Comparison of ENCODE assay signal across 9 cellular contexts in the genomic region with DNA sequence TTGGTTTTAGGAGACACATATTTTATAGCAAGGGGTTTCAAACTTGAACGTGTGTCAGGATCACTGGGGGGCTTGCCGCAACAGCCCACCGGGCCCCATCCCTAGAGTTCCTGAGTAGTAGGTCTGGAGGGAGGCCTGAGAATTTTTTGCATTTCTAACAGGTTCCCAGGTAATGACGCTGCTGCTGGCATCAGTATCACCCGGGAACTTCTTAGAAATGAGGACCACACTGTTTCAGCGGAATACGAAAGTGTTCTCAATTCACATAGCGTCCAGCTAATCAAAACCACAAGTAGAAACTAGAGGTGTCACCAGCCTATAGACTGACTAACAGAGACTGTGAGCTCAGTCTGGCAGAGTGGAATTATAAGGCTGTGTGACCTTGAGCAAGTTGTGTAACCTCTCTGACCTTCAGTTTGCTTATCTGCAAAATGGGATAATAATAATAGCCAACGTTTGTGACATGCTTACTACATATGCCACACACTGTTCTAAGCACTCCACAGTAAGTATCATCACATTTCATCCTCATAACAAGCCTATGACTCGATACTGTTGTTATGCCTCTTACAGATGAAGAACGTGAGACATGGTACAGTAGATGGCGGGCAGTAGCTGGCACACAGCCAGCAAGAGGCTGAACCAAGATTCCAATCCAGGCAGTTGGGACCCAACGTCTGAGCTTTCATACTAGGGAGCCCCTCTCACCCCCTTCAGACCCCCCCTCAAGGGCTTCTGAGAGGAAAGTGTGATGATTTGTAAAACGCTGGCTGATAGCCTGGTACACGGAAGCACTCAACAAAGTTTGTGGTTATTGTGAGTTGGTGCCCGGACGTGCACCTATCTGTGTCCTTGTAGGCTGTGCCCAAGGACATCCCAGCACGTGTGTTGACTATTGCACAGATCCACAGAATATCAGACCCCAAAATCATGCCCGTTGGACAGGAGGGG. TPM values are rescaled to one million over a fixed set of nuclear protein-coding genes. Genes with fewer than 3 reads are reported as not detected.
DNase-seq lines count a peak whose midpoint lies in the region; ATAC-seq and TF ChIP-seq lines count a peak whose summit lies in the region.
"Had no signal": no experiment of that assay in that cellular context is flagged by ENCODE, and none has a peak within 500 bp of the region (broad histone marks: within the 10 kb centered on the region; RNA-seq: fewer than 3 reads in every experiment).

No MANE protein-coding gene starts in this region.

- no peaks in the 10 kb centered on the region for H3K79me1 ChIP-seq in neuronal stem cell (ENCODE audit: low read depth, low read length)

- peak overlapping the region; percentile 74 for H3K27ac ChIP-seq in CD4-positive, alpha-beta T cell (ENCODE audit: low read depth, low read length)
- H3K27ac ChIP-seq in osteoblast (ENCODE audit: low read depth, low read length) (no peak overlapping the region), neuronal stem cell (replicated peaks; ENCODE audit: low read length) (no peak overlapping the region)

- no peak for TF ChIP-seq CTCF in CD4-positive, alpha-beta T cell (IDR thresholded peaks at IDR 0.05)
- TF ChIP-seq CTCF in osteoblast (IDR thresholded peaks at IDR 0.05; ENCODE audit: extremely low read depth, low read depth, low read length) = no peak
- TF ChIP-seq CTCF in MCF 10A (IDR thresholded peaks at IDR 0.05; ENCODE audit: unreplicated experiment) = no peak

- CTCF ChIA-PET in CD4-positive, alpha-beta T cell (lab: Charles Lee) = interaction anchor here (0.6 to 7.9 kb wide), 31 partner anchors 8 to 121 kb away, joined by 3 to 170 read pairs (median 6); partner anchors contain the start of genes CD79B, ERN1, GH1 and PRR29
- CTCF ChIA-PET in MCF 10A (lab: Yijun Ruan, JAX) = interaction anchor here (0.6 to 9.1 kb wide), 28 partner anchors 12 to 257 kb away, joined by 3 to 350 read pairs (median 4); partner anchors contain the start of genes CSHL1, ERN1 and GH1

- no CpG with 5 or more reads among the region's 19 CpGs for WGBS in neuronal stem cell (ENCODE audit: extremely low coverage in 2 of 2, insufficient read length in 2 of 2, insufficient replicate concordance in 1 of 2), 2 donors

- H3K27me3 Mint-ChIP-seq in CD4-positive, alpha-beta T cell = no peaks in the 10 kb centered on the region
- H3K27me3 Mint-ChIP-seq in activated naive CD8-positive, alpha-beta T cell treated with anti-CD3 and anti-CD28 coated beads, Interleukin-2, amount 50 U/mL, for 24 hours = no peaks in the 10 kb centered on the region
- H3K27me3 Mint-ChIP-seq in MCF 10A (ENCODE audit: insufficient read depth, unreplicated experiment) = no peaks in the 10 kb centered on the region

- no TSS peak for BruUV-seq in MCF 10A (replicated peaks; lab: Mats Ljungman, UMichigan)

- H4K20me1 ChIP-seq in osteoblast (ENCODE audit: insufficient read depth, low read length) = no peaks in the 10 kb centered on the region

- no peaks in the 10 kb centered on the region for H3K27me3 ChIP-seq in CD4-positive, alpha-beta T cell (ENCODE audit: control insufficient read depth, insufficient read depth, low read length)
- no peaks in the 10 kb centered on the region for H3K27me3 ChIP-seq in osteoblast (ENCODE audit: insufficient read depth, low read length)
- no peaks in the 10 kb centered on the region for H3K27me3 ChIP-seq in neuronal stem cell (ENCODE audit: control insufficient read depth in 3 of 3, insufficient read depth in 3 of 3, low read depth in 1 of 3, low read length in 3 of 3)

- H3K4me2 ChIP-seq in osteoblast (ENCODE audit: insufficient read depth, low read length) (peak overlapping the region; percentile 79), neuronal stem cell (ENCODE audit: insufficient read depth, low read length, poor library complexity, severe bottlenecking) (no peak overlapping the region)

- no peak overlapping the region for H3K9ac ChIP-seq in neuronal stem cell (ENCODE audit: low read depth, low read length, poor library complexity)

- POLR2A ChIA-PET in CD4-positive, alpha-beta T cell (lab: Charles Lee) = interaction anchor here (0.6 to 6.3 kb wide), 23 partner anchors 8 to 480 kb away, joined by 3 to 74 read pairs (median 7); partner anchors contain the start of genes CCDC47, CD79B, DDX42 and DDX5
- POLR2A ChIA-PET in MCF 10A (lab: Yijun Ruan, JAX) = interaction anchor here (0.5 to 1.4 kb wide), 4 partner anchors 14 to 105 kb away, joined by 3 to 5 read pairs (median 3); partner anchors contain the start of gene ERN1

- no peak overlapping the region for H3K14ac ChIP-seq in neuronal stem cell (ENCODE audit: low read length)

- H3K4me1 ChIP-seq in osteoblast (ENCODE audit: insufficient read depth, low read length) = peaks cover 12% of the 10 kb centered on the region
- no peaks in the 10 kb centered on the region for H3K4me1 ChIP-seq in neuronal stem cell (ENCODE audit: control insufficient read depth in 2 of 2, insufficient read depth in 1 of 2, low read depth in 1 of 2, low read length in 2 of 2)

- H3K9me3 Mint-ChIP-seq in CD4-positive, alpha-beta T cell = no peaks in the 10 kb centered on the region
- no peaks in the 10 kb centered on the region for H3K9me3 Mint-ChIP-seq in activated naive CD8-positive, alpha-beta T cell treated with anti-CD3 and anti-CD28 coated beads, Interleukin-2, amount 50 U/mL, for 24 hours
- no peaks in the 10 kb centered on the region for H3K9me3 Mint-ChIP-seq in MCF 10A (ENCODE audit: unreplicated experiment)

- H3K23ac ChIP-seq in neuronal stem cell (ENCODE audit: low read depth, low read length, poor library complexity) = no peak overlapping the region

- H3K36me3 ChIP-seq in osteoblast (ENCODE audit: insufficient read depth, low read length) (no peaks in the 10 kb centered on the region), neuronal stem cell (replicated peaks in 1 of 2; ENCODE audit: control insufficient read depth in 2 of 2, insufficient read depth in 2 of 2, low read length in 2 of 2) (no peaks in the 10 kb centered on the region)

- H4K8ac ChIP-seq in neuronal stem cell (ENCODE audit: low read depth, low read length) = no peak overlapping the region

- H2BK120ac ChIP-seq in neuronal stem cell (ENCODE audit: low read depth, low read length) = no peak overlapping the region

- no peak overlapping the region for H4K91ac ChIP-seq in neuronal stem cell (ENCODE audit: low read depth, low read length, poor library complexity)

- no peak overlapping the region for H3K18ac ChIP-seq in neuronal stem cell (ENCODE audit: low read length)

- H2AFZ ChIP-seq in osteoblast (ENCODE audit: low read length) (peak overlapping the region; percentile 72), neuronal stem cell (ENCODE audit: low read length) (no peak overlapping the region)

- no peak overlapping the region for H3K4me3 ChIP-seq in osteoblast (ENCODE audit: insufficient read depth, low read length)
- no peak overlapping the region for H3K4me3 ChIP-seq in neuronal stem cell (ENCODE audit: low read length in 2 of 2)

- peaks cover 7% of the 10 kb centered on the region for H3K36me3 Mint-ChIP-seq in CD4-positive, alpha-beta T cell (ENCODE audit: low read depth)
- H3K36me3 Mint-ChIP-seq in activated naive CD8-positive, alpha-beta T cell treated with anti-CD3 and anti-CD28 coated beads, Interleukin-2, amount 50 U/mL, for 24 hours (ENCODE audit: low read depth) = no peaks in the 10 kb centered on the region
- no peaks in the 10 kb centered on the region for H3K36me3 Mint-ChIP-seq in MCF 10A (ENCODE audit: insufficient read depth, unreplicated experiment)

- H3K79me2 ChIP-seq in osteoblast (ENCODE audit: insufficient read depth, low read length) = no peaks in the 10 kb centered on the region

- no peaks in the 10 kb centered on the region for H3K9me3 ChIP-seq in CD4-positive, alpha-beta T cell (ENCODE audit: control insufficient read depth, low read length)
- no peaks in the 10 kb centered on the region for H3K9me3 ChIP-seq in osteoblast (ENCODE audit: low read depth, low read length)
- H3K9me3 ChIP-seq in neuronal stem cell (replicated peaks in 1 of 2; ENCODE audit: control insufficient read depth in 2 of 2, insufficient read depth in 1 of 2, low read depth in 1 of 2, low read length in 2 of 2) = no peaks in the 10 kb centered on the region

- H2BK5ac ChIP-seq in neuronal stem cell (ENCODE audit: low read length) = no peak overlapping the region

- no peak overlapping the region for H3K4ac ChIP-seq in neuronal stem cell (ENCODE audit: low read length)

- H3K4me1 Mint-ChIP-seq in CD4-positive, alpha-beta T cell (ENCODE audit: low read depth) = peaks cover 67% of the 10 kb centered on the region
- peaks cover 68% of the 10 kb centered on the region for H3K4me1 Mint-ChIP-seq in activated naive CD8-positive, alpha-beta T cell treated with anti-CD3 and anti-CD28 coated beads, Interleukin-2, amount 50 U/mL, for 24 hours
- H3K4me1 Mint-ChIP-seq in MCF 10A (ENCODE audit: insufficient read depth, unreplicated experiment) = peaks cover 7% of the 10 kb centered on the region

- no peak overlapping the region for H2AK5ac ChIP-seq in neuronal stem cell (ENCODE audit: low read depth, low read length)

- H3K4me3 Mint-ChIP-seq in CD4-positive, alpha-beta T cell = peak overlapping the region; percentile 68
- H3K4me3 Mint-ChIP-seq in activated naive CD8-positive, alpha-beta T cell treated with anti-CD3 and anti-CD28 coated beads, Interleukin-2, amount 50 U/mL, for 24 hours = peak overlapping the region; percentile 70
- H3K4me3 Mint-ChIP-seq in MCF 10A (ENCODE audit: unreplicated experiment) = no peak overlapping the region

- H2BK15ac ChIP-seq in neuronal stem cell (ENCODE audit: low read length) = no peak overlapping the region

- intact Hi-C loops in CD4-positive, alpha-beta T cell (cut with DNase I, micrococcal nuclease) = loop anchor here (1.0 to 10.0 kb wide), 10 partner anchors 9 to 480 kb away; partner anchors contain the start of genes PRR29 (in 2 of the 2), CCDC47 (in 1 of the 2), CEP95 (in 1 of the 2) and DDX42 (in 1 of the 2)
- intact Hi-C loops in MCF 10A (cut with micrococcal nuclease) = loop anchor here (1.0 kb wide), 1 partner anchor 106 kb away; no protein-coding TSS in a partner anchor

- H2BK12ac ChIP-seq in neuronal stem cell (ENCODE audit: low read length) = no peak overlapping the region

- peak overlapping the region; percentile 100 for H3K27ac Mint-ChIP-seq in CD4-positive, alpha-beta T cell
- H3K27ac Mint-ChIP-seq in activated naive CD8-positive, alpha-beta T cell treated with anti-CD3 and anti-CD28 coated beads, Interleukin-2, amount 50 U/mL, for 24 hours = peak overlapping the region; percentile 86
- H3K27ac Mint-ChIP-seq in MCF 10A (ENCODE audit: low read depth, unreplicated experiment) = no peak overlapping the region

- peak in 9 of 10 experiments; percentile 22 to 71 (median 44) for DNase-seq in CD4-positive, alpha-beta T cell
- DNase-seq in T follicular helper cell (ENCODE audit: low read depth) (peak; percentile 63), osteoblast (ENCODE audit: insufficient read length, low spot score, missing footprints) (no peak), neuronal stem cell (ENCODE audit: low spot score) (no peak), SKM-1 treated with dmso at 0.1 percent for 144 hours (lab: John Stamatoyannopoulos, UW; ENCODE audit: unreplicated experiment) (no peak), NCI-H1105 treated with DMSO at 0.1 percent for 48 hours (lab: John Stamatoyannopoulos, UW) (no peak), MCF 10A (ENCODE audit: unreplicated experiment) (no peak)
- peak; percentile 41 for DNase-seq in activated naive CD8-positive, alpha-beta T cell treated with anti-CD3 and anti-CD28 coated beads, Interleukin-2, amount 50 U/mL, for 24 hours

- ATAC-seq in CD4-positive, alpha-beta T cell (ENCODE audit: poor library complexity) = peak; percentile 45
- peak; percentile 38 for ATAC-seq in activated naive CD8-positive, alpha-beta T cell treated with anti-CD3 and anti-CD28 coated beads, Interleukin-2, amount 50 U/mL, for 24 hours

RNA-seq across cellular contexts. Expression of gene ICAM2, which starts 4.6 kb away (rescaled TPM):
- 10 to 100 TPM; 50.6 to 54.7 TPM for total RNA-seq in CD4-positive, alpha-beta T cell
- total RNA-seq in osteoblast (6.5 and 8.5 TPM in 2 replicates), MCF 10A (2022) (0.34 TPM in 1 of 2 replicates, not detected in the other)
- 0.10 TPM for polyA plus RNA-seq in neuronal stem cell (2013, experiment 1 of 2)
- polyA plus RNA-seq in neuronal stem cell (2013, experiment 2 of 2) = not detected

RNA-seq across cellular contexts. Expression of gene PRR29, which starts 26.9 kb away (rescaled TPM):
- under 1 TPM; 0.56 to 0.71 TPM for total RNA-seq in CD4-positive, alpha-beta T cell
- total RNA-seq in osteoblast = 0.36 and 0.88 TPM in 2 replicates
- polyA plus RNA-seq in neuronal stem cell (2013, experiment 1 of 2) = 0.43 TPM
- polyA plus RNA-seq in neuronal stem cell (2013, experiment 2 of 2) = 0.57 TPM
- total RNA-seq in MCF 10A (2022) = not detected in 2 replicates
- total RNA-seq: SK-MEL-5 had no signal

RNA-seq across cellular contexts. Expression of gene SCN4A, which starts 52.3 kb away (rescaled TPM):
- under 1 TPM in 1 of 2 experiments, not detected in 1; 0.03 TPM for total RNA-seq in CD4-positive, alpha-beta T cell
- total RNA-seq in osteoblast (under 0.01 TPM in 1 of 2 replicates, not detected in the other), MCF 10A (2022) (0.05 TPM in 1 of 2 replicates, not detected in the other)
- polyA plus RNA-seq in neuronal stem cell (2013, experiment 1 of 2) = 3.9 TPM
- polyA plus RNA-seq in neuronal stem cell (2013, experiment 2 of 2) = 3.8 TPM
- total RNA-seq: SK-MEL-5 had no signal

Comparison
In these comparisons a context has a peak if more than half of its experiments do, and no peak if none do; other contexts are left out.
1. DNase-seq: peak in CD4-positive, alpha-beta T cell (9 of 10), T follicular helper cell (single experiment) and activated naive CD8-positive, alpha-beta T cell treated with anti-CD3 and anti-CD28 coated beads, Interleukin-2, amount 50 U/mL, for 24 hours (single experiment); none in osteoblast (single experiment), neuronal stem cell (single experiment), SKM-1 treated with dmso at 0.1 percent for 144 hours (single experiment), NCI-H1105 treated with DMSO at 0.1 percent for 48 hours (single experiment) and MCF 10A (single experiment).